In the genomic region with DNA sequence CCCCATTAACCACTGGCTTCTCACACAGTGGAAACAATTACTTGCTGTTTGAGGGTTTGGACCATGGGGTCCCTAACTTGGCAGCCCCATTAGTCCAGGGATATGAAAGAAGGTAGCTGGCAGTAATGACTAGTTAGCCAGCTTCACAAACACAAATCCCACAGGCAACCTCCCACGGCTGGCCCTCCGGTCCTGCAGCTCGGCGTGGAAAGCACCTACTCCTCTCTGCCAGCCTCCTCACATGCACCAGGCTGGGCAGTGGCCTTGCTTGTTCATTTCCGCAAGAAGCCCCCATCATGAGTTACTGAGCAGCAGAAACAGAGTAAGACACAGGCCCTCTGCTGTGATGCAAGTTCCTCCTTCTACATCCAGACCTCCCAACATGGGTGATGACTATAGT, we compare ENCODE assay signal across 30 cellular contexts. TPM values are rescaled to one million over a fixed set of nuclear protein-coding genes. Genes with fewer than 3 reads are reported as not detected.
DNase-seq lines count a peak whose midpoint lies in the region; TF ChIP-seq lines count a peak whose summit lies in the region.
"Had no signal": no experiment of that assay in that cellular context is flagged by ENCODE, and none has a peak within 500 bp of the region (broad histone marks: within the 10 kb centered on the region; RNA-seq: fewer than 3 reads in every experiment).

No MANE protein-coding gene starts in this region.

- no peaks in the 10 kb centered on the region for H3K4me1 ChIP-seq in OCI-LY7 (ENCODE audit: insufficient read depth, low read length, poor library complexity, severe bottlenecking)
- H3K4me1 ChIP-seq: A549, BE2C, BLaER1, Caco-2 had no signal

- no peak overlapping the region for H2AFZ ChIP-seq in OCI-LY7 (ENCODE audit: low read length)

- H3K9me3 ChIP-seq in OCI-LY7 (ENCODE audit: low read length): no peaks in the 10 kb centered on the region
- H3K9me3 ChIP-seq: A549; BE2C; BLaER1; BLaER1 treated with 17β-estradiol and CSF1 and Interleukin-3, amounts not matched to agents 10 nM and 100 nM; Caco-2 had no signal

- POLR2A ChIA-PET in OCI-LY7 (lab: Charles Lee): no interaction called here

- BruUV-seq in OCI-LY7 (replicated peaks; lab: Mats Ljungman, UMichigan): no TSS peak

- intact Hi-C loops in OCI-LY7 (cut with micrococcal nuclease; ENCODE audit: unreplicated experiment): no loop called here

- no peaks in the 10 kb centered on the region for H3K36me3 ChIP-seq in OCI-LY7 (ENCODE audit: insufficient read depth, low read length)
- H3K36me3 ChIP-seq: BE2C; BLaER1; BLaER1 treated with 17β-estradiol and CSF1 and Interleukin-3, amounts not matched to agents 10 nM and 100 nM had no signal

- H3K79me2 ChIP-seq in OCI-LY7 (ENCODE audit: insufficient read depth, low read depth, low read length): no peaks in the 10 kb centered on the region

- H3K4me3 ChIP-seq in OCI-LY7 (ENCODE audit: low read depth, low read length, poor library complexity, severe bottlenecking): no peak overlapping the region
- H3K4me3 ChIP-seq: A549; BLaER1; BLaER1 treated with 17β-estradiol and CSF1 and Interleukin-3, amounts not matched to agents 10 nM and 100 nM had no signal

- CTCF ChIA-PET in OCI-LY7 (lab: Charles Lee; ENCODE audit: unreplicated experiment): no interaction called here

- DNase-seq in Ammon's horn (ENCODE audit: low spot score): peak; percentile 24
- DNase-seq in OCI-LY7 (ENCODE audit: low spot score): no peak
- DNase-seq: 8988T; ACHN; AML-193; BE2C; C1 segment of cervical spinal cord; Caco-2; Calu3; CD4-positive, alpha-beta memory T cell; CD4-positive, alpha-beta T cell; CD4-positive, CD25-positive, alpha-beta regulatory T cell; CD8-positive, alpha-beta memory T cell; CD8-positive, alpha-beta T cell; COR-L47; DMS 273 treated with DMSO at 0.1 percent for 48 hours; DMS153; DMS53; DMS79; DMS79 treated with DMSO at 0.1 percent for 48 hours; DND-41; EL had no signal

- H3K27ac ChIP-seq in OCI-LY7 (ENCODE audit: low read depth, low read length, poor library complexity, severe bottlenecking): no peak overlapping the region
- H3K27ac ChIP-seq: 22Rv1; A549; BLaER1; BLaER1 treated with 17β-estradiol and CSF1 and Interleukin-3, amounts not matched to agents 10 nM and 100 nM; C4-2B had no signal

- H3K4me2 ChIP-seq in OCI-LY7 (ENCODE audit: low read length): no peak overlapping the region
- H3K4me2 ChIP-seq: A549; BLaER1; BLaER1 treated with 17β-estradiol and CSF1 and Interleukin-3, amounts not matched to agents 10 nM and 100 nM had no signal

- H4K20me1 ChIP-seq in OCI-LY7 (ENCODE audit: insufficient read depth, low read length): no peaks in the 10 kb centered on the region
- H4K20me1 ChIP-seq: BLaER1; BLaER1 treated with 17β-estradiol and CSF1 and Interleukin-3, amounts not matched to agents 10 nM and 100 nM had no signal

- no peak for TF ChIP-seq CTCF in OCI-LY7 (conservative IDR thresholded peaks at IDR 0.05; ENCODE audit: low read length)

- no peaks in the 10 kb centered on the region for H3K9me2 ChIP-seq in OCI-LY7 (ENCODE audit: insufficient read depth, low read length)

RNA-seq across cellular contexts. Expression of a gene that starts 13.7 kb away (rescaled TPM):
- not detected in 2 replicates for total RNA-seq in OCI-LY7 (2014; rRNA removed; shearing (Covaris generic))
- not detected in 2 replicates for total RNA-seq in OCI-LY7 (2022)
- total RNA-seq: A172; B cell; Caco-2; Calu3; CD4-positive, alpha-beta memory T cell; CD4-positive, alpha-beta T cell; CD4-positive, CD25-positive, alpha-beta regulatory T cell; CD8-positive, alpha-beta memory T cell; CD8-positive, alpha-beta T cell; Daoy had no signal
